ENCODE assay signal across 8 cellular contexts in genomic region chr2:9951522-9952285, GRCh38. TPM values are rescaled to one million over a fixed set of nuclear protein-coding genes. Genes with fewer than 3 reads are reported as not detected.
DNase-seq lines count a peak whose midpoint lies in the region; ATAC-seq and TF ChIP-seq lines count a peak whose summit lies in the region.

Gene GRHL1 (plus strand): TSS chr2:9951693. CDS start chr2:9951834, 141 bp downstream.

- BruUV-seq in PC-3 (replicated peaks; lab: Mats Ljungman, UMichigan), result no TSS peak

- H2AFZ ChIP-seq in PC-3 (ENCODE audit: low read length), result peak within 1 kb of the TSS; percentile 89

- peak within 1 kb of the TSS; percentile 78 for H3K4me3 Mint-ChIP-seq in activated T-cell treated with anti-CD3 and anti-CD28 coated beads, Interleukin-2, amount 50 U/mL, for 24 hours

- ATAC-seq in GM21723 (IDR thresholded peaks at IDR 0.05; ENCODE audit: unreplicated experiment), result peak; percentile 95
- ATAC-seq in PC-3, result peak; percentile 83
- peak; percentile 92 for ATAC-seq in esophagus mucosa

- peaks cover 37% of the 10 kb centered on the region for H3K79me2 ChIP-seq in PC-3 (ENCODE audit: low read length)

- CTCF ChIA-PET in PC-3 (lab: Charles Lee), result no interaction called here

- peak within 1 kb of the TSS; percentile 47 for H3K27ac Mint-ChIP-seq in activated T-cell treated with anti-CD3 and anti-CD28 coated beads, Interleukin-2, amount 50 U/mL, for 24 hours

- no peaks in the 10 kb centered on the region for H3K36me3 Mint-ChIP-seq in activated T-cell treated with anti-CD3 and anti-CD28 coated beads, Interleukin-2, amount 50 U/mL, for 24 hours (ENCODE audit: low read depth)

- H3K9me3 Mint-ChIP-seq in activated T-cell treated with anti-CD3 and anti-CD28 coated beads, Interleukin-2, amount 50 U/mL, for 24 hours, result no peaks in the 10 kb centered on the region

- H3K27me3 Mint-ChIP-seq in activated T-cell treated with anti-CD3 and anti-CD28 coated beads, Interleukin-2, amount 50 U/mL, for 24 hours, result peaks cover 51% of the 10 kb centered on the region

- H3K4me1 ChIP-seq in PC-3 (ENCODE audit: insufficient read depth, low read length) (peaks cover 29% of the 10 kb centered on the region), mucosa of stomach (ENCODE audit: control insufficient read depth, insufficient read depth, low read length) (peaks cover 7% of the 10 kb centered on the region)

- DNase-seq in DMS 273 (lab: John Stamatoyannopoulos, UW; ENCODE audit: unreplicated experiment) (peak; percentile 98), PC-3 (peak; percentile 95)
- DNase-seq in activated T-cell treated with anti-CD3 and anti-CD28 coated beads, Interleukin-2, amount 50 U/mL, for 24 hours, result peak; percentile 93
- peak; percentile 58 to 78 for DNase-seq in stimulated activated CD8-positive, alpha-beta memory T cell treated with anti-CD3 and anti-CD28 coated beads, Interleukin-4, amount 100 ng/mL, for 4 hours (ENCODE audit: low read depth in 2 of 2, low spot score in 1 of 2)

- H3K27me3 ChIP-seq in PC-3 (ENCODE audit: low read length) (no peaks in the 10 kb centered on the region), mucosa of stomach (ENCODE audit: control insufficient read depth, insufficient read depth, low read length) (peaks cover 19% of the 10 kb centered on the region)

- H3K9me2 ChIP-seq in PC-3 (replicated peaks; ENCODE audit: low read length), result no peaks in the 10 kb centered on the region

- POLR2A ChIA-PET in PC-3 (lab: Charles Lee; ENCODE audit: unreplicated experiment), result no interaction called here

- no peak for TF ChIP-seq RAD21 in Ishikawa (IDR thresholded peaks at IDR 0.05; ENCODE audit: low read depth)

- no peak within 1 kb of the TSS for H3K27ac ChIP-seq in PC-3 (ENCODE audit: low read length)

- H3K9me3 ChIP-seq in PC-3 (ENCODE audit: low read length), result no peaks in the 10 kb centered on the region
- H3K9me3 ChIP-seq in mucosa of stomach (ENCODE audit: control insufficient read depth, low read length), result no peaks in the 10 kb centered on the region

- H3K4me1 Mint-ChIP-seq in activated T-cell treated with anti-CD3 and anti-CD28 coated beads, Interleukin-2, amount 50 U/mL, for 24 hours (ENCODE audit: low read depth), result peaks cover 6% of the 10 kb centered on the region

- peak; percentile 50; the same call in 1 of the 2 replicates for TF ChIP-seq EP300 in Ishikawa (IDR thresholded peaks at IDR 0.05; ENCODE audit: borderline replicate concordance)

- peak within 1 kb of the TSS; percentile 76 for H3K4me3 ChIP-seq in PC-3 (ENCODE audit: low read length)
- H3K4me3 ChIP-seq in mucosa of stomach (ENCODE audit: low read length), result no peak within 1 kb of the TSS

- H3K4me2 ChIP-seq in PC-3 (ENCODE audit: low read length), result peak within 1 kb of the TSS; percentile 87

- H3K36me3 ChIP-seq in PC-3 (ENCODE audit: low read depth, low read length) (0 out of 2 replicates have a peak, but pooled peaks cover 2% of the 10 kb centered on the region), mucosa of stomach (ENCODE audit: control insufficient read depth, insufficient read depth, low read length) (no peaks in the 10 kb centered on the region)

- H3F3A ChIP-seq in PC-3 (ENCODE audit: low read length, unreplicated experiment), result no peaks in the 10 kb centered on the region

- H3K9ac ChIP-seq in PC-3 (ENCODE audit: low read length) (peak within 1 kb of the TSS; percentile 52; the same call in 1 of the 2 replicates), mucosa of stomach (ENCODE audit: low read length) (peak within 1 kb of the TSS; percentile 60)

- no peak for TF ChIP-seq CTCF in PC-3 (conservative IDR thresholded peaks at IDR 0.05; ENCODE audit: low read depth, low read length)

- intact Hi-C loops in PC-3 (cut with micrococcal nuclease), result loop anchor here (5.0 to 10.0 kb wide), 3 partner anchors 54 to 149 kb away; partner anchors contain the start of gene TAF1B

- no peaks in the 10 kb centered on the region for H4K20me1 ChIP-seq in PC-3 (ENCODE audit: low read length)

TF ChIP-seq in Ishikawa, 13 proteins besides CTCF, POLR2A, EP300 and RAD21:
- TF ChIP-seq, protein P1, sequence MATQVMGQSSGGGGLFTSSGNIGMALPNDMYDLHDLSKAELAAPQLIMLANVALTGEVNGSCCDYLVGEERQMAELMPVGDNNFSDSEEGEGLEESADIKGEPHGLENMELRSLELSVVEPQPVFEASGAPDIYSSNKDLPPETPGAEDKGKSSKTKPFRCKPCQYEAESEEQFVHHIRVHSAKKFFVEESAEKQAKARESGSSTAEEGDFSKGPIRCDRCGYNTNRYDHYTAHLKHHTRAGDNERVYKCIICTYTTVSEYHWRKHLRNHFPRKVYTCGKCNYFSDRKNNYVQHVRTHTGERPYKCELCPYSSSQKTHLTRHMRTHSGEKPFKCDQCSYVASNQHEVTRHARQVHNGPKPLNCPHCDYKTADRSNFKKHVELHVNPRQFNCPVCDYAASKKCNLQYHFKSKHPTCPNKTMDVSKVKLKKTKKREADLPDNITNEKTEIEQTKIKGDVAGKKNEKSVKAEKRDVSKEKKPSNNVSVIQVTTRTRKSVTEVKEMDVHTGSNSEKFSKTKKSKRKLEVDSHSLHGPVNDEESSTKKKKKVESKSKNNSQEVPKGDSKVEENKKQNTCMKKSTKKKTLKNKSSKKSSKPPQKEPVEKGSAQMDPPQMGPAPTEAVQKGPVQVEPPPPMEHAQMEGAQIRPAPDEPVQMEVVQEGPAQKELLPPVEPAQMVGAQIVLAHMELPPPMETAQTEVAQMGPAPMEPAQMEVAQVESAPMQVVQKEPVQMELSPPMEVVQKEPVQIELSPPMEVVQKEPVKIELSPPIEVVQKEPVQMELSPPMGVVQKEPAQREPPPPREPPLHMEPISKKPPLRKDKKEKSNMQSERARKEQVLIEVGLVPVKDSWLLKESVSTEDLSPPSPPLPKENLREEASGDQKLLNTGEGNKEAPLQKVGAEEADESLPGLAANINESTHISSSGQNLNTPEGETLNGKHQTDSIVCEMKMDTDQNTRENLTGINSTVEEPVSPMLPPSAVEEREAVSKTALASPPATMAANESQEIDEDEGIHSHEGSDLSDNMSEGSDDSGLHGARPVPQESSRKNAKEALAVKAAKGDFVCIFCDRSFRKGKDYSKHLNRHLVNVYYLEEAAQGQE (IDR thresholded peaks at IDR 0.05; ENCODE audit: low read depth), result no peak
- peak; percentile 42 for TF ChIP-seq TAF1 (IDR thresholded peaks at IDR 0.05; ENCODE audit: low read depth)
- TF ChIP-seq MAX (IDR thresholded peaks at IDR 0.05), result peak; percentile 16; the same call in 1 of the 2 replicates
- peak; percentile 78 for TF ChIP-seq TCF12 (IDR thresholded peaks at IDR 0.05; ENCODE audit: low read depth)
- TF ChIP-seq CEBPB (IDR thresholded peaks at IDR 0.05), result no peak
- no peak for TF ChIP-seq YY1 (IDR thresholded peaks at IDR 0.05; ENCODE audit: low read depth)
- no peak for TF ChIP-seq EGR1 (IDR thresholded peaks at IDR 0.05)
- TF ChIP-seq TEAD4 (IDR thresholded peaks at IDR 0.05), result no peak
- no peak for TF ChIP-seq FOXM1 (IDR thresholded peaks at IDR 0.05; ENCODE audit: borderline replicate concordance, low read depth)
- TF ChIP-seq CREB1 (IDR thresholded peaks at IDR 0.05; ENCODE audit: low read depth), result no peak
- TF ChIP-seq, protein P2, sequence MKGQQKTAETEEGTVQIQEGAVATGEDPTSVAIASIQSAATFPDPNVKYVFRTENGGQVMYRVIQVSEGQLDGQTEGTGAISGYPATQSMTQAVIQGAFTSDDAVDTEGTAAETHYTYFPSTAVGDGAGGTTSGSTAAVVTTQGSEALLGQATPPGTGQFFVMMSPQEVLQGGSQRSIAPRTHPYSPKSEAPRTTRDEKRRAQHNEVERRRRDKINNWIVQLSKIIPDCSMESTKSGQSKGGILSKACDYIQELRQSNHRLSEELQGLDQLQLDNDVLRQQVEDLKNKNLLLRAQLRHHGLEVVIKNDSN (IDR thresholded peaks at IDR 0.05), result no peak
- peak; percentile 52; the same call in 1 of the 2 replicates for TF ChIP-seq ZBTB7A (IDR thresholded peaks at IDR 0.05; ENCODE audit: low read depth)
- no peak for TF ChIP-seq NFIC (IDR thresholded peaks at IDR 0.05)
TF ChIP-seq in Ishikawa: peak in this region for 4.

RNA-seq across cellular contexts. Expression of gene GRHL1, which starts in this region (rescaled TPM):
- 9.3 and 10.3 TPM in 2 replicates for total RNA-seq in PC-3 (2014; rRNA removed)
- total RNA-seq in esophagus mucosa, result 123 TPM

Comparison
In these comparisons a context has a peak if more than half of its experiments do, and no peak if none do; other contexts are left out.
1. RNA of gene GRHL1 (total RNA-seq): 123 TPM in esophagus mucosa (single experiment); 9.3 to 10.3 TPM in PC-3; every median in the first group is over 10 times any median in the second.
2. Peak in every context shown above with its lines, with median percentiles within 50 percentile points of each other: DNase-seq and ATAC-seq.